In the genomic region with DNA sequence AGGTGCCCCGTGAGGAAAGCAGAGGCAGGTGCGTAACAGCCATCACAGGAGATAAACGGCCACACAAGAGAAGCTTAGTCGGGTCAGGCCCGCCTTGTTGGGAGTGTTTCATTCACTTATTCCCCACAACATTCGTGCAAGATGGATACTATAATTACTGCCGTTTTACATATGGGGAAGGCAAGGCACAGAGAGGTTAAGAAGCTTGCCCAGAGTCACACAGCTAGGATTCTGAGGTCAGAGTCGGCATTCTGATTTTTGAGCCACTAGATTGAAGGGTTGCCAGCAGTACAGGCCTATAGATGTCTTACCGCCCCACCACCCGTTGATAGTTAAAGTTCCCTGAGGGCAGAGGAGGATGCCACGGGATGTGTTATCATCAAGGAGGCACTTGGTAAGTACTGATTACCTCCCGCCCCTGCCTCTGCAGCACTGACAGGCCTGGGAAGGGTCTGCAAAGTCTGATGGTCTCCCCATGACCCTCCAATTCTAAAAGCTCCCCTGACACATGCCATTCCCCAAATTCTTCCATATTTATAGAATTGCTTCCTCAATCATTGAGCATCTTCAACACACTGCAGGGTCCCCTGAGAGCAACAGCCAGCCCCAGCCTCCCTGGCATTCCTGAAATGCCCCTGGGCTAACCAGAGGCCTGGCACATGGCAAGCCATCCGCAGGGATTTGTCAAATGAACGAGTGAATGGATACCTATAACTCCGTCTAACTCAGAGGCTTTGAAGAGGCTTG, we compare ENCODE assay signal across 13 cellular contexts.
A peak's percentile ranks its signal among the peaks of the same experiment; 100 is the strongest.
DNase-seq lines count a peak whose midpoint lies in the region; ATAC-seq and TF ChIP-seq lines count a peak whose summit lies in the region.
"Had no signal": no experiment of that assay in that cellular context is flagged by ENCODE, and none has a peak within 500 bp of the region (broad histone marks: within the 10 kb centered on the region; RNA-seq: fewer than 3 reads in every experiment).

No MANE protein-coding gene starts in this region.

- ATAC-seq in activated CD8-positive, alpha-beta T cell treated with anti-CD3 and anti-CD28 coated beads, Interleukin-2, amount 10 ng/mL, durations not matched to agents 7 days and 5 days: no peak
- ATAC-seq: HCT116 had no signal

- H3K4me3 Mint-ChIP-seq in activated naive CD4-positive, alpha-beta T cell treated with anti-CD3 and anti-CD28 coated beads, Interleukin-2, amount 50 U/mL, for 24 hours: no peak overlapping the region
- H3K4me3 Mint-ChIP-seq in endodermal cell (no peak overlapping the region), nephron (no peak overlapping the region)
- H3K4me3 Mint-ChIP-seq in activated CD8-positive, alpha-beta T cell treated with anti-CD3 and anti-CD28 coated beads, Interleukin-2, amount 10 ng/mL, durations not matched to agents 7 days and 5 days: no peak overlapping the region
- H3K4me3 Mint-ChIP-seq: CD4-positive, CD25-positive, alpha-beta regulatory T cell had no signal

- H3K9me3 ChIP-seq in endodermal cell (ENCODE audit: control insufficient read depth, low read length): no peaks in the 10 kb centered on the region

- peaks cover 9% of the 10 kb centered on the region for H3K27me3 Mint-ChIP-seq in activated naive CD4-positive, alpha-beta T cell treated with anti-CD3 and anti-CD28 coated beads, Interleukin-2, amount 50 U/mL, for 24 hours
- H3K27me3 Mint-ChIP-seq in endodermal cell (ENCODE audit: insufficient read depth) (no peaks in the 10 kb centered on the region), nephron (ENCODE audit: low read depth) (peaks cover 20% of the 10 kb centered on the region)
- no peaks in the 10 kb centered on the region for H3K27me3 Mint-ChIP-seq in activated CD8-positive, alpha-beta T cell treated with anti-CD3 and anti-CD28 coated beads, Interleukin-2, amount 10 ng/mL, durations not matched to agents 7 days and 5 days (ENCODE audit: low read depth)

- H3K27ac Mint-ChIP-seq in activated naive CD4-positive, alpha-beta T cell treated with anti-CD3 and anti-CD28 coated beads, Interleukin-2, amount 50 U/mL, for 24 hours: peak overlapping the region; percentile 12
- H3K27ac Mint-ChIP-seq in endodermal cell (no peak overlapping the region), nephron (peak overlapping the region; percentile 14 to 34 (median 27))
- no peak overlapping the region for H3K27ac Mint-ChIP-seq in activated CD8-positive, alpha-beta T cell treated with anti-CD3 and anti-CD28 coated beads, Interleukin-2, amount 10 ng/mL, durations not matched to agents 7 days and 5 days
- H3K27ac Mint-ChIP-seq: CD4-positive, CD25-positive, alpha-beta regulatory T cell had no signal

- no peaks in the 10 kb centered on the region for H3K4me1 ChIP-seq in endodermal cell (ENCODE audit: control insufficient read depth, insufficient read depth, low read length)

- no peak for TF ChIP-seq CTCF in endodermal cell (conservative IDR thresholded peaks at IDR 0.05)
- no peak for TF ChIP-seq CTCF in nephron (IDR thresholded peaks at IDR 0.05; ENCODE audit: unreplicated experiment in 3 of 3)

- H3K36me3 Mint-ChIP-seq in activated naive CD4-positive, alpha-beta T cell treated with anti-CD3 and anti-CD28 coated beads, Interleukin-2, amount 50 U/mL, for 24 hours: no peaks in the 10 kb centered on the region
- H3K36me3 Mint-ChIP-seq in endodermal cell (ENCODE audit: low read depth) (no peaks in the 10 kb centered on the region), nephron (ENCODE audit: low read depth) (no peaks in the 10 kb centered on the region)
- no peaks in the 10 kb centered on the region for H3K36me3 Mint-ChIP-seq in activated CD8-positive, alpha-beta T cell treated with anti-CD3 and anti-CD28 coated beads, Interleukin-2, amount 10 ng/mL, durations not matched to agents 7 days and 5 days (ENCODE audit: low read depth)
- H3K36me3 Mint-ChIP-seq: CD4-positive, CD25-positive, alpha-beta regulatory T cell had no signal

- POLR2A ChIA-PET in activated CD8-positive, alpha-beta T cell treated with anti-CD3 and anti-CD28 coated beads, Interleukin-2, amount 10 ng/mL, durations not matched to agents 7 days and 5 days (lab: Charles Lee): no interaction called here

- H3K4me3 ChIP-seq in endodermal cell (ENCODE audit: low read length): no peak overlapping the region
- H3K4me3 ChIP-seq: BLaER1 treated with 17β-estradiol and CSF1 and Interleukin-3, amounts not matched to agents 10 nM and 100 nM had no signal

- peaks cover 10% of the 10 kb centered on the region for H3K9me3 Mint-ChIP-seq in activated naive CD4-positive, alpha-beta T cell treated with anti-CD3 and anti-CD28 coated beads, Interleukin-2, amount 50 U/mL, for 24 hours
- H3K9me3 Mint-ChIP-seq in endodermal cell: no peaks in the 10 kb centered on the region
- H3K9me3 Mint-ChIP-seq in nephron: no peaks in the 10 kb centered on the region
- H3K9me3 Mint-ChIP-seq in activated CD8-positive, alpha-beta T cell treated with anti-CD3 and anti-CD28 coated beads, Interleukin-2, amount 10 ng/mL, durations not matched to agents 7 days and 5 days (ENCODE audit: insufficient read depth): peaks cover 4% of the 10 kb centered on the region

- no peaks in the 10 kb centered on the region for H3K4me1 Mint-ChIP-seq in activated naive CD4-positive, alpha-beta T cell treated with anti-CD3 and anti-CD28 coated beads, Interleukin-2, amount 50 U/mL, for 24 hours
- H3K4me1 Mint-ChIP-seq in endodermal cell (no peaks in the 10 kb centered on the region), nephron (peaks cover 54% of the 10 kb centered on the region)
- H3K4me1 Mint-ChIP-seq in activated CD8-positive, alpha-beta T cell treated with anti-CD3 and anti-CD28 coated beads, Interleukin-2, amount 10 ng/mL, durations not matched to agents 7 days and 5 days (ENCODE audit: low read depth): no peaks in the 10 kb centered on the region
- H3K4me1 Mint-ChIP-seq: CD4-positive, CD25-positive, alpha-beta regulatory T cell had no signal

- CTCF ChIA-PET in activated CD8-positive, alpha-beta T cell treated with anti-CD3 and anti-CD28 coated beads, Interleukin-2, amount 10 ng/mL, durations not matched to agents 7 days and 5 days (lab: Charles Lee): no interaction called here

- 86 to 89% methylated on average over 14 to 15 of the region's 15 CpGs for WGBS in endodermal cell (ENCODE audit: insufficient coverage in 1 of 2, insufficient read length in 1 of 2), 2 experiments

- H3K27me3 ChIP-seq in endodermal cell (ENCODE audit: control insufficient read depth, insufficient read depth, low read length, poor library complexity, severe bottlenecking): no peaks in the 10 kb centered on the region
- H3K27me3 ChIP-seq: BLaER1 treated with 17β-estradiol and CSF1 and Interleukin-3, amounts not matched to agents 10 nM and 100 nM had no signal

- H3K27ac ChIP-seq in endodermal cell (ENCODE audit: low read depth, low read length): no peak overlapping the region
- H3K27ac ChIP-seq: BLaER1 treated with 17β-estradiol and CSF1 and Interleukin-3, amounts not matched to agents 10 nM and 100 nM had no signal

- DNase-seq in activated naive CD4-positive, alpha-beta T cell treated with Interleukin-2 at 50 U/mL for 16 hours: no peak
- peak; percentile 64 for DNase-seq in endodermal cell
- no peak for DNase-seq in RPMI8226
- DNase-seq in SW480 (ENCODE audit: low spot score): no peak
- DNase-seq in activated CD8-positive, alpha-beta T cell treated with anti-CD3 and anti-CD28 coated beads, Interleukin-2, amount 10 ng/mL, durations not matched to agents 7 days and 5 days: no peak
- DNase-seq: 8988T; CD4-positive, CD25-positive, alpha-beta regulatory T cell; DMS53; GF-D8 had no signal

- H3K9ac ChIP-seq in endodermal cell (ENCODE audit: extremely low read depth, low read length, poor library complexity, severe bottlenecking): no peak overlapping the region
- H3K9ac ChIP-seq: BLaER1 treated with 17β-estradiol and CSF1 and Interleukin-3, amounts not matched to agents 10 nM and 100 nM had no signal

- no peaks in the 10 kb centered on the region for H3K36me3 ChIP-seq in endodermal cell (ENCODE audit: control insufficient read depth, insufficient read depth, low read length)
- H3K36me3 ChIP-seq: BLaER1 treated with 17β-estradiol and CSF1 and Interleukin-3, amounts not matched to agents 10 nM and 100 nM had no signal

Comparison
In these comparisons a context has a peak if more than half of its experiments do, and no peak if none do; other contexts are left out.
1. H3K27ac Mint-ChIP-seq: peak in activated naive CD4-positive, alpha-beta T cell treated with anti-CD3 and anti-CD28 coated beads, Interleukin-2, amount 50 U/mL, for 24 hours (single experiment) and nephron (3 of 3); none in endodermal cell (single experiment) and activated CD8-positive, alpha-beta T cell treated with anti-CD3 and anti-CD28 coated beads, Interleukin-2, amount 10 ng/mL, durations not matched to agents 7 days and 5 days (single experiment).